In genomic region chr10:42755591-42756093, GRCh38 we compare ENCODE assay signal across 9 cellular contexts. TPM values are rescaled to one million over a fixed set of nuclear protein-coding genes. Genes with fewer than 3 reads are reported as not detected.
A peak's percentile ranks its signal among the peaks of the same experiment; 100 is the strongest.
DNase-seq lines count a peak whose midpoint lies in the region; ATAC-seq and TF ChIP-seq lines count a peak whose summit lies in the region.
"Had no signal": no experiment of that assay in that cellular context is flagged by ENCODE, and none has a peak within 500 bp of the region (broad histone marks: within the 10 kb centered on the region; RNA-seq: fewer than 3 reads in every experiment).

No MANE protein-coding gene starts in this region.

- no peak for TF ChIP-seq CTCF in brain (conservative IDR thresholded peaks at IDR 0.05)
- TF ChIP-seq CTCF in type B pancreatic cell (conservative IDR thresholded peaks at IDR 0.05): no peak

- H3K4me1 Mint-ChIP-seq in activated naive CD8-positive, alpha-beta T cell (ENCODE audit: low read depth): peaks cover 7% of the 10 kb centered on the region
- H3K4me1 Mint-ChIP-seq in activated naive CD8-positive, alpha-beta T cell treated with anti-CD3 and anti-CD28 coated beads, Interleukin-2, amount 50 U/mL, for 24 hours: peaks cover 10% of the 10 kb centered on the region
- H3K4me1 Mint-ChIP-seq in brain (no peaks in the 10 kb centered on the region), type B pancreatic cell (ENCODE audit: unreplicated experiment) (no peaks in the 10 kb centered on the region)
- peaks cover 3 to 6% of the 10 kb centered on the region in 2 donors for H3K4me1 Mint-ChIP-seq in natural killer cell treated with Interleukin-12 subunit alpha and Interleukin-12 subunit beta and Interleukin-15 and Interleukin-18, amount 100 ng/mL, for 72 hours (ENCODE audit: low read depth in 2 of 2)
- peaks cover 7% of the 10 kb centered on the region for H3K4me1 Mint-ChIP-seq in activated CD8-positive, alpha-beta memory T cell treated with anti-CD3 and anti-CD28 coated beads, Interleukin-2, amount 10 ng/mL, durations not matched to agents 7 days and 5 days

- H3K27me3 Mint-ChIP-seq in activated naive CD8-positive, alpha-beta T cell: peaks cover 32% of the 10 kb centered on the region
- peaks cover 73% of the 10 kb centered on the region for H3K27me3 Mint-ChIP-seq in activated naive CD8-positive, alpha-beta T cell treated with anti-CD3 and anti-CD28 coated beads, Interleukin-2, amount 50 U/mL, for 24 hours
- H3K27me3 Mint-ChIP-seq in brain (peaks cover 86% of the 10 kb centered on the region), type B pancreatic cell (peaks cover 85% of the 10 kb centered on the region)
- H3K27me3 Mint-ChIP-seq in natural killer cell treated with Interleukin-12 subunit alpha and Interleukin-12 subunit beta and Interleukin-15 and Interleukin-18, amount 100 ng/mL, for 72 hours: peaks cover 31 to 43% of the 10 kb centered on the region in 2 donors
- H3K27me3 Mint-ChIP-seq in activated CD8-positive, alpha-beta memory T cell treated with anti-CD3 and anti-CD28 coated beads, Interleukin-2, amount 10 ng/mL, durations not matched to agents 7 days and 5 days: peaks cover 57% of the 10 kb centered on the region

- H3K9me3 Mint-ChIP-seq in activated naive CD8-positive, alpha-beta T cell (ENCODE audit: low read depth): no peaks in the 10 kb centered on the region
- peaks cover 5% of the 10 kb centered on the region for H3K9me3 Mint-ChIP-seq in activated naive CD8-positive, alpha-beta T cell treated with anti-CD3 and anti-CD28 coated beads, Interleukin-2, amount 50 U/mL, for 24 hours
- H3K9me3 Mint-ChIP-seq in brain (no peaks in the 10 kb centered on the region), type B pancreatic cell (no peaks in the 10 kb centered on the region)
- H3K9me3 Mint-ChIP-seq in natural killer cell treated with Interleukin-12 subunit alpha and Interleukin-12 subunit beta and Interleukin-15 and Interleukin-18, amount 100 ng/mL, for 72 hours: no peaks in the 10 kb centered on the region
- peaks cover 3% of the 10 kb centered on the region for H3K9me3 Mint-ChIP-seq in activated CD8-positive, alpha-beta memory T cell treated with anti-CD3 and anti-CD28 coated beads, Interleukin-2, amount 10 ng/mL, durations not matched to agents 7 days and 5 days (ENCODE audit: low read depth)

- DNase-seq in activated naive CD8-positive, alpha-beta T cell treated with anti-CD3 and anti-CD28 coated beads, Interleukin-2, amount 50 U/mL, for 24 hours: no peak
- no peak for DNase-seq in natural killer cell treated with Interleukin-12 subunit alpha and Interleukin-12 subunit beta and Interleukin-15 and Interleukin-18, amount 100 ng/mL, for 72 hours (ENCODE audit: low spot score)
- DNase-seq in type B pancreatic cell (ENCODE audit: extremely low spot score, unreplicated experiment): no peak
- DNase-seq in activated CD8-positive, alpha-beta memory T cell treated with anti-CD3 and anti-CD28 coated beads, Interleukin-2, amount 10 ng/mL, durations not matched to agents 7 days and 5 days: no peak
- DNase-seq: NCI-H1436 had no signal

- CTCF ChIA-PET in activated CD8-positive, alpha-beta memory T cell treated with anti-CD3 and anti-CD28 coated beads, Interleukin-2, amount 10 ng/mL, durations not matched to agents 7 days and 5 days (lab: Charles Lee): interaction anchor here (3.4 kb wide), 1 partner anchor 350 kb away, joined by 9 read pairs; no protein-coding TSS in a partner anchor

- no peaks in the 10 kb centered on the region for H3K36me3 Mint-ChIP-seq in activated naive CD8-positive, alpha-beta T cell
- no peaks in the 10 kb centered on the region for H3K36me3 Mint-ChIP-seq in activated naive CD8-positive, alpha-beta T cell treated with anti-CD3 and anti-CD28 coated beads, Interleukin-2, amount 50 U/mL, for 24 hours (ENCODE audit: low read depth)
- H3K36me3 Mint-ChIP-seq in brain (no peaks in the 10 kb centered on the region), type B pancreatic cell (no peaks in the 10 kb centered on the region)
- no peaks in the 10 kb centered on the region for H3K36me3 Mint-ChIP-seq in natural killer cell treated with Interleukin-12 subunit alpha and Interleukin-12 subunit beta and Interleukin-15 and Interleukin-18, amount 100 ng/mL, for 72 hours
- H3K36me3 Mint-ChIP-seq in activated CD8-positive, alpha-beta memory T cell treated with anti-CD3 and anti-CD28 coated beads, Interleukin-2, amount 10 ng/mL, durations not matched to agents 7 days and 5 days: peaks cover 1% of the 10 kb centered on the region

- ATAC-seq in activated naive CD8-positive, alpha-beta T cell treated with anti-CD3 and anti-CD28 coated beads, Interleukin-2, amount 50 U/mL, for 24 hours: no peak
- no peak for ATAC-seq in natural killer cell treated with Interleukin-12 subunit alpha and Interleukin-12 subunit beta and Interleukin-15 and Interleukin-18, amount 100 ng/mL, for 72 hours
- no peak for ATAC-seq in GM18907 (IDR thresholded peaks at IDR 0.05; ENCODE audit: unreplicated experiment)
- no peak for ATAC-seq in activated CD8-positive, alpha-beta memory T cell treated with anti-CD3 and anti-CD28 coated beads, Interleukin-2, amount 10 ng/mL, durations not matched to agents 7 days and 5 days
- ATAC-seq in GM21723 (IDR thresholded peaks at IDR 0.05; ENCODE audit: unreplicated experiment): no peak

- H3K4me3 Mint-ChIP-seq in activated naive CD8-positive, alpha-beta T cell: peak overlapping the region; percentile 71
- no peak overlapping the region for H3K4me3 Mint-ChIP-seq in activated naive CD8-positive, alpha-beta T cell treated with anti-CD3 and anti-CD28 coated beads, Interleukin-2, amount 50 U/mL, for 24 hours
- H3K4me3 Mint-ChIP-seq in brain (peak overlapping the region; percentile 41 to 77 (median 69)), type B pancreatic cell (peak overlapping the region; percentile 73)
- H3K4me3 Mint-ChIP-seq in natural killer cell treated with Interleukin-12 subunit alpha and Interleukin-12 subunit beta and Interleukin-15 and Interleukin-18, amount 100 ng/mL, for 72 hours: peak overlapping the region; percentile 42
- no peak overlapping the region for H3K4me3 Mint-ChIP-seq in activated CD8-positive, alpha-beta memory T cell treated with anti-CD3 and anti-CD28 coated beads, Interleukin-2, amount 10 ng/mL, durations not matched to agents 7 days and 5 days

- no peak overlapping the region for H3K27ac Mint-ChIP-seq in activated naive CD8-positive, alpha-beta T cell
- no peak overlapping the region for H3K27ac Mint-ChIP-seq in activated naive CD8-positive, alpha-beta T cell treated with anti-CD3 and anti-CD28 coated beads, Interleukin-2, amount 50 U/mL, for 24 hours
- H3K27ac Mint-ChIP-seq in brain (no peak overlapping the region), type B pancreatic cell (no peak overlapping the region)
- no peak overlapping the region for H3K27ac Mint-ChIP-seq in natural killer cell treated with Interleukin-12 subunit alpha and Interleukin-12 subunit beta and Interleukin-15 and Interleukin-18, amount 100 ng/mL, for 72 hours
- H3K27ac Mint-ChIP-seq in activated CD8-positive, alpha-beta memory T cell treated with anti-CD3 and anti-CD28 coated beads, Interleukin-2, amount 10 ng/mL, durations not matched to agents 7 days and 5 days: no peak overlapping the region

RNA-seq across cellular contexts. Expression of gene BMS1, which starts 27.0 kb away (rescaled TPM):
- 12.7 TPM for polyA plus RNA-seq in brain (ENCODE audit: insufficient read depth, low read depth, low replicate concordance)
- 10 to 100 TPM; 24.1 to 34.2 TPM for total RNA-seq in natural killer cell treated with Interleukin-12 subunit alpha and Interleukin-12 subunit beta and Interleukin-15 and Interleukin-18, amount 100 ng/mL, for 72 hours
- total RNA-seq in type B pancreatic cell (ENCODE audit: low replicate concordance): 20.9 and 21.8 TPM in 2 replicates
- total RNA-seq in activated CD8-positive, alpha-beta memory T cell treated with anti-CD3 and anti-CD28 coated beads, Interleukin-2, amount 10 ng/mL, durations not matched to agents 7 days and 5 days: 10 to 100 TPM; 17.4 to 24.0 TPM

Comparison
In these comparisons a context has a peak if more than half of its experiments do, and no peak if none do; other contexts are left out.
1. H3K4me3 Mint-ChIP-seq: peak in activated naive CD8-positive, alpha-beta T cell (single experiment), brain (5 of 5), natural killer cell treated with Interleukin-12 subunit alpha and Interleukin-12 subunit beta and Interleukin-15 and Interleukin-18, amount 100 ng/mL, for 72 hours (single experiment) and type B pancreatic cell (single experiment); none in activated naive CD8-positive, alpha-beta T cell treated with anti-CD3 and anti-CD28 coated beads, Interleukin-2, amount 50 U/mL, for 24 hours (single experiment) and activated CD8-positive, alpha-beta memory T cell treated with anti-CD3 and anti-CD28 coated beads, Interleukin-2, amount 10 ng/mL, durations not matched to agents 7 days and 5 days (single experiment).